ENCODE assay signal across 18 cellular contexts in the genomic region with DNA sequence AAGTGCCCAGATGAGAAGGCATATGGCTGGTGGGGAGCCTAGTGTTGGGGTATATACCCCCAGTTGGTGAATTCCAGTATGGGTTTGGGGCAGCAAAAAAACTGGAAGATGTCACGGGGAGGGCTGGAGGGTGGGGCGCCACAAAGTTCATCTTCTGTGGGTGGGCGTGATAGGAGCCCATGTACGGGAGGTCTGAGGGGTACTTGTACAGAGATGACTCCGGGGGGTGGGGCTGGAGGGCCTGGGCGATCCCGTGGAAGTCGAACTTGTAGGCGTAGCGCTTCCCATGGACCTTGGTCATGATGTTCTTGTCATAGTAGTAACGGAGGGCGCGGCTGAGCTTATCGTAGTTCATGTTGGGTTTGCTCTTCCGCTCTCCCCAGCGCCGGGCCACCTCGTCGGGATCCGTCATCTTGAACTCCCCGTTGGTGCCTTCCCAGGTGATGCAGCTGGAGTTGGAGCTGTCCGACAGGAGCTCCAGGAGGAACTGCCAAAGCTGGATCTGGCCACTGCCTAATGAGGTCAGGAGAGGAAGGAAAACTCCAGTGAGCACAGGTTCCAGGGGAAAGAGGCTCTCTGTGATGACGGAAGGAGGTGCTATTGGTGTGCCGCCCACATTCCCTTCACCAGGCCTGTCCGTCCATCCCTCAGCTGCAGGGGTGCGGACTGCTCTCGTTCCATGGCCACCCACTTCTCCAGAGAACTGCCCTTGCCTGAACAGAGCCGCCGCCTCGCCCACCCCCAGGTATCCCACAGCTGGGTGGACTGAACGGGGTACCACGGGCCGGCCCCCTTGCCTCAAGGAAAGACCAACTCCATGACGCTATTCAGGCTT.
DNase-seq lines count a peak whose midpoint lies in the region; ATAC-seq and TF ChIP-seq lines count a peak whose summit lies in the region.
"Had no signal": no experiment of that assay in that cellular context is flagged by ENCODE, and none has a peak within 500 bp of the region (broad histone marks: within the 10 kb centered on the region; RNA-seq: fewer than 3 reads in every experiment).

No MANE protein-coding gene starts in this region.

- intact Hi-C loops in natural killer cell (cut with micrococcal nuclease) (no loop called here), esophagus muscularis mucosa (cut with DNase I) (no loop called here), upper lobe of right lung (cut with DNase I) (no loop called here)

- no peak overlapping the region for H2BK15ac ChIP-seq in mesenchymal stem cell (ENCODE audit: low read depth, poor library complexity, severe bottlenecking)

- peaks cover 18 to 23% of the 10 kb centered on the region in 2 donors for H3K27me3 Mint-ChIP-seq in natural killer cell treated with Interleukin-12 subunit alpha and Interleukin-12 subunit beta and Interleukin-15 and Interleukin-18, amount 100 ng/mL, for 72 hours
- H3K27me3 Mint-ChIP-seq in natural killer cell (ENCODE audit: low read depth in 2 of 2) = peaks cover 8 to 44% of the 10 kb centered on the region in 2 donors

- no peak overlapping the region for H3K23ac ChIP-seq in mesenchymal stem cell (ENCODE audit: low read length in 2 of 2)

- H3K36me3 ChIP-seq in esophagus muscularis mucosa (peaks cover 0 to 38% (median 0%) of the 10 kb centered on the region in 4 donors), neutrophil (peaks cover 5% of the 10 kb centered on the region), upper lobe of right lung (no peaks in the 10 kb centered on the region), mesenchymal stem cell (ENCODE audit: control insufficient read depth in 1 of 2, insufficient read depth in 2 of 2, low read depth in 1 of 2, low read length in 2 of 2) (no peaks in the 10 kb centered on the region)

- no peak overlapping the region for H3K4me2 ChIP-seq in mesenchymal stem cell (ENCODE audit: low read length, poor library complexity, severe bottlenecking)

- H3K27ac ChIP-seq in esophagus muscularis mucosa (replicated peaks in 1 of 4) (no peak overlapping the region), neutrophil (peak overlapping the region; percentile 77), upper lobe of right lung (no peak overlapping the region), mesenchymal stem cell (ENCODE audit: low read length, poor library complexity, severe bottlenecking) (no peak overlapping the region)

- H3K9me3 ChIP-seq in esophagus muscularis mucosa = no peaks in the 10 kb centered on the region
- H3K9me3 ChIP-seq in neutrophil = no peaks in the 10 kb centered on the region
- no peaks in the 10 kb centered on the region for H3K9me3 ChIP-seq in upper lobe of right lung
- no peaks in the 10 kb centered on the region for H3K9me3 ChIP-seq in mesenchymal stem cell (ENCODE audit: control insufficient read depth, low read length)

- H2AK5ac ChIP-seq in mesenchymal stem cell (ENCODE audit: low read length, severe bottlenecking) = no peak overlapping the region

- H2BK120ac ChIP-seq in mesenchymal stem cell (ENCODE audit: low read depth, low read length) = no peak overlapping the region

- no peak overlapping the region for H3K4me3 ChIP-seq in esophagus muscularis mucosa
- no peak overlapping the region for H3K4me3 ChIP-seq in neutrophil (ENCODE audit: low read depth in 1 of 2, low read length in 1 of 2)
- H3K4me3 ChIP-seq in upper lobe of right lung = no peak overlapping the region
- H3K4me3 ChIP-seq in mesenchymal stem cell (ENCODE audit: insufficient read depth in 1 of 2, low read depth in 1 of 2, low read length in 2 of 2) = no peak overlapping the region

- H2AFZ ChIP-seq in mesenchymal stem cell (ENCODE audit: low read depth, low read length) = no peak overlapping the region

- H3K18ac ChIP-seq in mesenchymal stem cell (ENCODE audit: low read depth in 1 of 2, low read length in 2 of 2) = no peak overlapping the region

- no peak overlapping the region for H2BK5ac ChIP-seq in mesenchymal stem cell (ENCODE audit: low read depth, low read length, poor library complexity, severe bottlenecking)

- H3K9me3 Mint-ChIP-seq in natural killer cell treated with Interleukin-12 subunit alpha and Interleukin-12 subunit beta and Interleukin-15 and Interleukin-18, amount 100 ng/mL, for 72 hours = no peaks in the 10 kb centered on the region
- H3K9me3 Mint-ChIP-seq in natural killer cell = no peaks in the 10 kb centered on the region
- H3K9me3 Mint-ChIP-seq: CD14-positive monocyte; CD8-positive, alpha-beta T cell; HFFc6 had no signal

- no peak overlapping the region for H3K27ac Mint-ChIP-seq in natural killer cell treated with Interleukin-12 subunit alpha and Interleukin-12 subunit beta and Interleukin-15 and Interleukin-18, amount 100 ng/mL, for 72 hours
- H3K27ac Mint-ChIP-seq in natural killer cell = no peak overlapping the region
- H3K27ac Mint-ChIP-seq: CD8-positive, alpha-beta T cell; HFFc6 had no signal

- no peak for DNase-seq in natural killer cell treated with Interleukin-12 subunit alpha and Interleukin-12 subunit beta and Interleukin-15 and Interleukin-18, amount 100 ng/mL, for 72 hours (ENCODE audit: low spot score)
- DNase-seq in natural killer cell (no peak), esophagus muscularis mucosa (ENCODE audit: extremely low spot score) (peak; percentile 87), upper lobe of right lung (no peak), NCI-H510A treated with DMSO at 0.1 percent for 48 hours (lab: John Stamatoyannopoulos, UW) (no peak), glomerular visceral epithelial cell (ENCODE audit: extremely low spot score) (no peak), mesenchymal stem cell (no peak)
- DNase-seq: 8988T; ACHN; CD8-positive, alpha-beta T cell; COR-L47; DMS153; DMS79 treated with DMSO at 0.1 percent for 48 hours; EL; HCEC 1CT; HFFc6 had no signal

- H4K91ac ChIP-seq in mesenchymal stem cell (ENCODE audit: low read length) = no peak overlapping the region

- H2BK12ac ChIP-seq in mesenchymal stem cell (ENCODE audit: low read length in 2 of 2) = no peak overlapping the region

- WGBS in esophagus muscularis mucosa = 85% methylated on average over 27 of the region's 34 CpGs
- 91% methylated on average over 34 of the region's 34 CpGs for WGBS in mesenchymal stem cell

- H3K4ac ChIP-seq in mesenchymal stem cell (ENCODE audit: low read depth in 1 of 2, low read length in 2 of 2) = no peak overlapping the region

- no peak overlapping the region for H3K4me3 Mint-ChIP-seq in natural killer cell treated with Interleukin-12 subunit alpha and Interleukin-12 subunit beta and Interleukin-15 and Interleukin-18, amount 100 ng/mL, for 72 hours
- H3K4me3 Mint-ChIP-seq in natural killer cell = no peak overlapping the region
- H3K4me3 Mint-ChIP-seq: CD8-positive, alpha-beta T cell; HFFc6 had no signal

- no peak overlapping the region for H4K8ac ChIP-seq in mesenchymal stem cell (ENCODE audit: low read length)

- H3K4me1 Mint-ChIP-seq in natural killer cell treated with Interleukin-12 subunit alpha and Interleukin-12 subunit beta and Interleukin-15 and Interleukin-18, amount 100 ng/mL, for 72 hours (ENCODE audit: low read depth in 2 of 2) = no peaks in the 10 kb centered on the region
- peaks cover 0 to 5% of the 10 kb centered on the region in 2 donors for H3K4me1 Mint-ChIP-seq in natural killer cell

- H3K4me1 ChIP-seq in esophagus muscularis mucosa = peaks cover 0 to 8% (median 2%) of the 10 kb centered on the region in 4 donors
- H3K4me1 ChIP-seq in neutrophil (ENCODE audit: control insufficient read depth in 1 of 2, insufficient read depth in 1 of 2, low read depth in 1 of 2, low read length in 1 of 2) = peaks cover 51 to 54% of the 10 kb centered on the region in 2 experiments
- peaks cover 10% of the 10 kb centered on the region for H3K4me1 ChIP-seq in upper lobe of right lung
- H3K4me1 ChIP-seq in mesenchymal stem cell (ENCODE audit: control insufficient read depth, insufficient read depth, low read depth, low read length) = peaks cover 10% of the 10 kb centered on the region

- TF ChIP-seq POLR2A in esophagus muscularis mucosa (IDR thresholded peaks at IDR 0.05; ENCODE audit: low read depth) = no peak

- no peak for TF ChIP-seq EP300 in esophagus muscularis mucosa (IDR thresholded peaks at IDR 0.05)

- TF ChIP-seq CTCF in natural killer cell (IDR thresholded peaks at IDR 0.05) (no peak), esophagus muscularis mucosa (IDR thresholded peaks at IDR 0.05) (no peak), neutrophil (IDR thresholded peaks at IDR 0.05) (no peak), upper lobe of right lung (IDR thresholded peaks at IDR 0.05) (no peak)

- ATAC-seq in natural killer cell treated with Interleukin-12 subunit alpha and Interleukin-12 subunit beta and Interleukin-15 and Interleukin-18, amount 100 ng/mL, for 72 hours = peak; percentile 24 to 40
- ATAC-seq in natural killer cell = no peak
- ATAC-seq in upper lobe of right lung = peak; percentile 28
- ATAC-seq: CD8-positive, alpha-beta T cell had no signal

- no peaks in the 10 kb centered on the region for H3K79me1 ChIP-seq in mesenchymal stem cell (replicated peaks; ENCODE audit: low read length, poor library complexity, severe bottlenecking)

- H3K36me3 Mint-ChIP-seq in natural killer cell treated with Interleukin-12 subunit alpha and Interleukin-12 subunit beta and Interleukin-15 and Interleukin-18, amount 100 ng/mL, for 72 hours = no peaks in the 10 kb centered on the region
- H3K36me3 Mint-ChIP-seq in natural killer cell = no peaks in the 10 kb centered on the region
- H3K36me3 Mint-ChIP-seq: CD14-positive monocyte; CD8-positive, alpha-beta T cell had no signal

- no peak overlapping the region for H3K14ac ChIP-seq in mesenchymal stem cell (ENCODE audit: low read length in 2 of 2)

- peaks cover 0 to 16% (median 0%) of the 10 kb centered on the region in 4 donors for H3K27me3 ChIP-seq in esophagus muscularis mucosa
- no peaks in the 10 kb centered on the region for H3K27me3 ChIP-seq in neutrophil
- no peaks in the 10 kb centered on the region for H3K27me3 ChIP-seq in upper lobe of right lung
- H3K27me3 ChIP-seq in mesenchymal stem cell (ENCODE audit: control insufficient read depth in 1 of 2, insufficient read depth in 1 of 2, low read length in 2 of 2) = no peaks in the 10 kb centered on the region

- H3K9ac ChIP-seq in mesenchymal stem cell (ENCODE audit: low read length) = no peak overlapping the region

Comparison
In these comparisons a context has a peak if more than half of its experiments do, and no peak if none do; other contexts are left out.
1. ATAC-seq: peak in natural killer cell treated with Interleukin-12 subunit alpha and Interleukin-12 subunit beta and Interleukin-15 and Interleukin-18, amount 100 ng/mL, for 72 hours (2 of 2) and upper lobe of right lung (single experiment); none in natural killer cell (0 of 3).